ENCODE assay signal across 24 cellular contexts in genomic region chr18:47604041-47604440, GRCh38.
"Had no signal": no experiment of that assay in that cellular context is flagged by ENCODE, and none has a peak within 500 bp of the region (broad histone marks: within the 10 kb centered on the region; RNA-seq: fewer than 3 reads in every experiment).

No MANE protein-coding gene starts in this region.

- DNase-seq: activated CD4-positive, alpha-beta T cell treated with anti-CD3 and anti-CD28 coated beads for 48 hours; activated CD4-positive, alpha-beta T cell treated with anti-CD3 and anti-CD28 coated beads, Interleukin-2, amount 50 U/mL, for 48 hours; activated CD8-positive, alpha-beta memory T cell treated with anti-CD3 and anti-CD28 coated beads for 24 hours; activated effector memory CD4-positive, alpha-beta T cell treated with Interleukin-2 at 50 U/mL for 16 hours; activated naive CD4-positive, alpha-beta T cell treated with Interleukin-2 at 50 U/mL for 16 hours; effector CD8-positive, alpha-beta T cell; gastrocnemius medialis; glutamatergic neuron; left cardiac atrium; left ventricle myocardium superior; naive B cell; nephron progenitor cell; pancreas; psoas muscle; sigmoid colon; small intestine; stimulated activated CD4-positive, alpha-beta T cell treated with anti-CD3 and anti-CD28 coated beads, Interleukin-4, amount 100 ng/mL, for 24 hours; upper lobe of left lung had no signal

- H3K9me3 ChIP-seq: gastrocnemius medialis, neutrophil, pancreas, psoas muscle, sigmoid colon, thoracic aorta, upper lobe of left lung had no signal

- H3K4me1 ChIP-seq: gastrocnemius medialis, pancreas, psoas muscle, sigmoid colon had no signal

- H3K27me3 ChIP-seq: gastrocnemius medialis, pancreas, sigmoid colon, upper lobe of left lung had no signal

- H3K4me3 Mint-ChIP-seq: activated naive CD8-positive, alpha-beta T cell; naive B cell; nephron progenitor cell; stimulated activated effector memory CD8-positive, alpha-beta T cell treated with anti-CD3 and anti-CD28 coated beads, Interleukin-12 subunit alpha, Interleukin-12 subunit beta, amount 100 ng/mL, for 72 hours; stimulated activated naive CD8-positive, alpha-beta T cell treated with anti-CD3 and anti-CD28 coated beads, Interleukin-15, Interleukin-2, amounts not matched to agents 100 ng/mL and 50 ng/mL, for 24 hours; T-helper 2 cell treated with Interferon-gamma antibody and Interleukin-4, amounts not matched to agents 5 μg/mL and 100 μg/mL, for 36 hours had no signal

- ATAC-seq: gastrocnemius medialis; left cardiac atrium; left ventricle myocardium superior; pancreas; psoas muscle; stimulated activated effector memory CD8-positive, alpha-beta T cell treated with anti-CD3 and anti-CD28 coated beads, Interleukin-12 subunit alpha, Interleukin-12 subunit beta, amount 100 ng/mL, for 72 hours had no signal

- H3K36me3 Mint-ChIP-seq: activated naive CD8-positive, alpha-beta T cell; naive B cell had no signal

- H3K4me1 Mint-ChIP-seq: stimulated activated effector memory CD8-positive, alpha-beta T cell treated with anti-CD3 and anti-CD28 coated beads, Interleukin-12 subunit alpha, Interleukin-12 subunit beta, amount 100 ng/mL, for 72 hours had no signal

- H3K9me3 Mint-ChIP-seq: stimulated activated naive CD8-positive, alpha-beta T cell treated with anti-CD3 and anti-CD28 coated beads, Interleukin-15, Interleukin-2, amounts not matched to agents 100 ng/mL and 50 ng/mL, for 24 hours had no signal

- H3K27ac Mint-ChIP-seq: activated naive CD8-positive, alpha-beta T cell; nephron progenitor cell; stimulated activated effector memory CD8-positive, alpha-beta T cell treated with anti-CD3 and anti-CD28 coated beads, Interleukin-12 subunit alpha, Interleukin-12 subunit beta, amount 100 ng/mL, for 72 hours; stimulated activated naive CD8-positive, alpha-beta T cell treated with anti-CD3 and anti-CD28 coated beads, Interleukin-15, Interleukin-2, amounts not matched to agents 100 ng/mL and 50 ng/mL, for 24 hours; T-helper 2 cell treated with Interferon-gamma antibody and Interleukin-4, amounts not matched to agents 5 μg/mL and 100 μg/mL, for 36 hours had no signal

- H3K27ac ChIP-seq: gastrocnemius medialis, neutrophil, pancreas, psoas muscle, sigmoid colon, thoracic aorta had no signal
